Comparison of ENCODE assay signal across 8 cellular contexts in genomic region chr1:235160965-235161684, GRCh38. TPM values are rescaled to one million over a fixed set of nuclear protein-coding genes. Genes with fewer than 3 reads are reported as not detected.
DNase-seq lines count a peak whose midpoint lies in the region; ATAC-seq and TF ChIP-seq lines count a peak whose summit lies in the region.

A gene with protein sequence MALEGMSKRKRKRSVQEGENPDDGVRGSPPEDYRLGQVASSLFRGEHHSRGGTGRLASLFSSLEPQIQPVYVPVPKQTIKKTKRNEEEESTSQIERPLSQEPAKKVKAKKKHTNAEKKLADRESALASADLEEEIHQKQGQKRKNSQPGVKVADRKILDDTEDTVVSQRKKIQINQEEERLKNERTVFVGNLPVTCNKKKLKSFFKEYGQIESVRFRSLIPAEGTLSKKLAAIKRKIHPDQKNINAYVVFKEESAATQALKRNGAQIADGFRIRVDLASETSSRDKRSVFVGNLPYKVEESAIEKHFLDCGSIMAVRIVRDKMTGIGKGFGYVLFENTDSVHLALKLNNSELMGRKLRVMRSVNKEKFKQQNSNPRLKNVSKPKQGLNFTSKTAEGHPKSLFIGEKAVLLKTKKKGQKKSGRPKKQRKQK (minus strand): TSS chr1:235161250. CDS start chr1:235161226, 24 bp downstream.

- H3K27me3 Mint-ChIP-seq in naive thymus-derived CD4-positive, alpha-beta T cell, result no peaks in the 10 kb centered on the region
- no peaks in the 10 kb centered on the region for H3K27me3 Mint-ChIP-seq in stimulated activated memory B cell treated with anti-CD40 and anti-IgM and Interleukin-4, amounts not matched to agents 10 μg/mL and 1 μg/mL and 100 μg/mL, for 72 hours

- peaks cover 8 to 30% (median 17%) of the 10 kb centered on the region in 7 donors for H3K4me1 Mint-ChIP-seq in naive thymus-derived CD4-positive, alpha-beta T cell
- H3K4me1 Mint-ChIP-seq in stimulated activated memory B cell treated with anti-CD40 and anti-IgM and Interleukin-4, amounts not matched to agents 10 μg/mL and 1 μg/mL and 100 μg/mL, for 72 hours, result peaks cover 19% of the 10 kb centered on the region

- H3K36me3 Mint-ChIP-seq in naive thymus-derived CD4-positive, alpha-beta T cell, result peaks cover 0 to 17% (median 5%) of the 10 kb centered on the region in 5 donors
- peaks cover 8% of the 10 kb centered on the region for H3K36me3 Mint-ChIP-seq in stimulated activated memory B cell treated with anti-CD40 and anti-IgM and Interleukin-4, amounts not matched to agents 10 μg/mL and 1 μg/mL and 100 μg/mL, for 72 hours

- H3K9ac ChIP-seq in fibroblast of lung (ENCODE audit: insufficient read depth, low read length), result peak within 1 kb of the TSS; percentile 88

- peaks cover 17% of the 10 kb centered on the region for H3K79me2 ChIP-seq in fibroblast of lung (ENCODE audit: control insufficient read depth, insufficient read depth, low read length)

- H3K9me3 Mint-ChIP-seq in naive thymus-derived CD4-positive, alpha-beta T cell, result peaks cover 0 to 10% (median 0%) of the 10 kb centered on the region in 11 donors
- no peaks in the 10 kb centered on the region for H3K9me3 Mint-ChIP-seq in stimulated activated memory B cell treated with anti-CD40 and anti-IgM and Interleukin-4, amounts not matched to agents 10 μg/mL and 1 μg/mL and 100 μg/mL, for 72 hours

- H3K4me3 ChIP-seq in LNCaP clone FGC (ENCODE audit: low read depth, low read length), result peak within 1 kb of the TSS; percentile 91
- H3K4me3 ChIP-seq in fibroblast of lung (replicated peaks in 1 of 4; ENCODE audit: control extremely low read depth in 1 of 4, insufficient read depth in 1 of 4, low read depth in 3 of 4, low read length in 4 of 4), result peak within 1 kb of the TSS; percentile 78 to 98 (median 96)
- H3K4me3 ChIP-seq in naive thymus-derived CD4-positive, alpha-beta T cell (ENCODE audit: low read length), result peak within 1 kb of the TSS; percentile 92

- H2AFZ ChIP-seq in fibroblast of lung (ENCODE audit: low read length), result peak within 1 kb of the TSS; percentile 98

- H3K4me1 ChIP-seq in fibroblast of lung (ENCODE audit: control insufficient read depth, extremely low read depth, insufficient read depth, low read length), result no peaks in the 10 kb centered on the region
- peaks cover 29 to 33% of the 10 kb centered on the region in 2 donors for H3K4me1 ChIP-seq in naive thymus-derived CD4-positive, alpha-beta T cell (ENCODE audit: control insufficient read depth in 2 of 2, insufficient read depth in 2 of 2, low read length in 2 of 2)

- TF ChIP-seq CTCF in LNCaP clone FGC (IDR thresholded peaks at IDR 0.05; ENCODE audit: control insufficient read depth, extremely low read depth, insufficient read depth), result peak; percentile 6; the same call in 1 of the 2 replicates
- TF ChIP-seq CTCF in RWPE1 (conservative IDR thresholded peaks at IDR 0.05; ENCODE audit: low read depth), result no peak
- peak in 1 of 2 donors; percentile 28 for TF ChIP-seq CTCF in fibroblast of lung (conservative IDR thresholded peaks at IDR 0.05 in 1 of 2, IDR thresholded peaks at IDR 0.05 in 1 of 2; ENCODE audit: low read depth in 1 of 2, low read length in 2 of 2)

- no peaks in the 10 kb centered on the region for H4K20me1 ChIP-seq in fibroblast of lung (ENCODE audit: control insufficient read depth, extremely low read depth, insufficient read depth, low read length)

- DNase-seq in EL, result peak; percentile 89
- peak; percentile 91 for DNase-seq in GOT3 (lab: John Stamatoyannopoulos, UW)
- peak; percentile 76 for DNase-seq in LNCaP clone FGC (ENCODE audit: low read depth)
- peak; percentile 86 for DNase-seq in RWPE1 (ENCODE audit: low spot score)
- peak; percentile 88 for DNase-seq in activated T-helper 1 cell treated with anti-CD3 and anti-CD28 coated beads, Interleukin-2, amount 50 U/mL, for 16 hours (ENCODE audit: low read depth in 1 of 2, low spot score in 1 of 2)
- DNase-seq in fibroblast of lung (ENCODE audit: low read depth in 2 of 2), result peak; percentile 87 to 90
- peak; percentile 87 to 95 (median 91) for DNase-seq in naive thymus-derived CD4-positive, alpha-beta T cell

- CTCF ChIA-PET in RWPE1 (lab: Yijun Ruan, JAX), result interaction anchor here (0.6 to 0.7 kb wide), 3 partner anchors 22 to 251 kb away, joined by 3 to 4 read pairs (median 3); no protein-coding TSS in a partner anchor
- CTCF ChIA-PET in naive thymus-derived CD4-positive, alpha-beta T cell (lab: Charles Lee), result interaction anchor here (0.5 to 1.4 kb wide), 4 partner anchors 32 to 159 kb away, joined by 3 to 4 read pairs (median 4); partner anchors contain the start of gene TOMM20

- peak within 1 kb of the TSS; percentile 69 for H3K4me2 ChIP-seq in fibroblast of lung (ENCODE audit: extremely low read depth, insufficient read depth, low read length)

- H3K36me3 ChIP-seq in fibroblast of lung (ENCODE audit: control insufficient read depth, insufficient read depth, low read length), result peaks cover 3% of the 10 kb centered on the region
- H3K36me3 ChIP-seq in naive thymus-derived CD4-positive, alpha-beta T cell (ENCODE audit: control insufficient read depth in 2 of 3, insufficient read depth in 3 of 3, low read length in 3 of 3), result peaks cover 8 to 31% (median 18%) of the 10 kb centered on the region in 3 experiments

- peak; percentile 96 for ATAC-seq in naive thymus-derived CD4-positive, alpha-beta T cell
- peak; percentile 97 for ATAC-seq in stimulated activated memory B cell treated with anti-CD40 and anti-IgM and Interleukin-4, amounts not matched to agents 10 μg/mL and 1 μg/mL and 100 μg/mL, for 72 hours

- peak within 1 kb of the TSS in 8 of 10 donors; percentile 96 to 100 (median 98) for H3K4me3 Mint-ChIP-seq in naive thymus-derived CD4-positive, alpha-beta T cell
- H3K4me3 Mint-ChIP-seq in stimulated activated memory B cell treated with anti-CD40 and anti-IgM and Interleukin-4, amounts not matched to agents 10 μg/mL and 1 μg/mL and 100 μg/mL, for 72 hours, result peak within 1 kb of the TSS; percentile 87

- intact Hi-C loops in naive thymus-derived CD4-positive, alpha-beta T cell (cut with micrococcal nuclease), result loop anchor here (1.0 to 5.0 kb wide), 13 partner anchors 33 to 788 kb away; partner anchors contain the start of genes ARID4B (in 2 of the 2), B3GALNT2 (in 2 of the 2), GGPS1 (in 2 of the 2) and TOMM20 (in 2 of the 2)

- peak within 1 kb of the TSS; percentile 97 to 100 (median 99) for H3K27ac Mint-ChIP-seq in naive thymus-derived CD4-positive, alpha-beta T cell
- H3K27ac Mint-ChIP-seq in stimulated activated memory B cell treated with anti-CD40 and anti-IgM and Interleukin-4, amounts not matched to agents 10 μg/mL and 1 μg/mL and 100 μg/mL, for 72 hours, result peak within 1 kb of the TSS; percentile 96

- no peaks in the 10 kb centered on the region for H3K9me3 ChIP-seq in fibroblast of lung (ENCODE audit: control insufficient read depth, insufficient read depth, low read depth, low read length)
- H3K9me3 ChIP-seq in naive thymus-derived CD4-positive, alpha-beta T cell (ENCODE audit: control insufficient read depth in 2 of 3, low read length in 3 of 3), result no peaks in the 10 kb centered on the region

- H3K27me3 ChIP-seq in fibroblast of lung (ENCODE audit: control insufficient read depth, insufficient read depth, low read length), result no peaks in the 10 kb centered on the region
- H3K27me3 ChIP-seq in naive thymus-derived CD4-positive, alpha-beta T cell (ENCODE audit: control insufficient read depth in 2 of 2, insufficient read depth in 2 of 2, low read length in 2 of 2), result no peaks in the 10 kb centered on the region

- peak within 1 kb of the TSS; percentile 91 for H3K27ac ChIP-seq in RWPE1
- peak within 1 kb of the TSS; percentile 93 for H3K27ac ChIP-seq in fibroblast of lung (ENCODE audit: insufficient read depth, low read length)
- peak within 1 kb of the TSS; percentile 86 for H3K27ac ChIP-seq in naive thymus-derived CD4-positive, alpha-beta T cell (ENCODE audit: low read depth, low read length)

- POLR2A ChIA-PET in RWPE1 (lab: Yijun Ruan, JAX; ENCODE audit: low non-redundant PET), result interaction anchor here (0.6 to 0.7 kb wide), 3 partner anchors 16 to 57 kb away, joined by 3 to 4 read pairs (median 3); no protein-coding TSS in a partner anchor
- POLR2A ChIA-PET in naive thymus-derived CD4-positive, alpha-beta T cell (lab: Charles Lee), result interaction anchor here (0.6 to 5.5 kb wide), 29 partner anchors 11 to 755 kb away, joined by 3 to 54 read pairs (median 4); partner anchors contain the start of genes ARID4B, GGPS1, TBCE and TOMM20

RNA-seq across cellular contexts. Expression of the gene that starts here (rescaled TPM):
- total RNA-seq in fibroblast of lung, result 64.1 and 66.3 TPM in 2 replicates
- 30.3 and 30.6 TPM in 2 replicates for polyA plus RNA-seq in fibroblast of lung
- polyA plus RNA-seq in fibroblast of lung (2012), result 76.6 and 81.8 TPM in 2 replicates
- polyA minus RNA-seq in fibroblast of lung (ENCODE audit: low replicate concordance), result 8.4 and 16.8 TPM in 2 replicates
- total RNA-seq in naive thymus-derived CD4-positive, alpha-beta T cell, result 100 to 1,000 TPM; 105 to 171 (median 137) TPM
- polyA plus RNA-seq in naive thymus-derived CD4-positive, alpha-beta T cell, result 10 to 100 TPM; 65.0 to 66.7 TPM

Comparison
In these comparisons a context has a peak if more than half of its experiments do, and no peak if none do; other contexts are left out.
1. Peak in every context shown above with its lines: DNase-seq, ATAC-seq, H3K4me3 ChIP-seq and H3K27ac ChIP-seq.